9 cellular contexts compared by ENCODE assay signal in the genomic region with DNA sequence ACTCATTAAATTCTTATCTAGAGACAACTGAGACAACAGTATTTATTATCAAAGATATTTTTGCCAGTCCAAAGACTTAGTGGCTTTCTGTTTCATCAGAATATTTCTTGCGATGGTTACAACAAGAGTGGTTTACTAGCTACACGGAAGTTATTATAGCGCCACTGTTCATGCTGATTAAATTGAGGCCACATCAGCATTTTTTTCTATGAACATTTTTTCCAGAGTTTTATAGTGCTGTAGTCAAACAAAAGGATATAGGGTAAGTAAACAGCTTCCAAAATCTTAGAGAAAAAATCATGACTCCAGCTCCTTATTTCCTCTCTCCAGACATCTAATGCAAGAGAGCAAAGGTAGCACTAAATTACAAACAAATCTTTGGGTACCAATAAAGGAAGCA.
"Had no signal": no experiment of that assay in that cellular context is flagged by ENCODE, and none has a peak within 500 bp of the region (broad histone marks: within the 10 kb centered on the region; RNA-seq: fewer than 3 reads in every experiment).

No MANE protein-coding gene starts in this region.

- DNase-seq: GM23248, GOT3, H7, H9, HCEC 1CT, HFFc6 had no signal

- H3K9me3 Mint-ChIP-seq: GM23338, H9 had no signal

- H3K9me3 ChIP-seq: HAP-1 had no signal

- H3K9ac ChIP-seq: GM23248 had no signal

- H3K4me3 ChIP-seq: GM23248, GM23338, HAP-1 had no signal

- H3K27ac ChIP-seq: GM23248 had no signal

- H3K4me3 Mint-ChIP-seq: GM23338, H9, HFFc6 had no signal

- H3K4me1 Mint-ChIP-seq: GM23338, H9 had no signal

- H3K27ac Mint-ChIP-seq: GM23338, H9, HFFc6 had no signal

- H3K36me3 ChIP-seq: HAP-1 had no signal

- ATAC-seq: GM23338, HCT116 had no signal
